8 cellular contexts compared by ENCODE assay signal in genomic region chr1:21703318-21703963, GRCh38. TPM values are rescaled to one million over a fixed set of nuclear protein-coding genes. Genes with fewer than 3 reads are reported as not detected.
DNase-seq lines count a peak whose midpoint lies in the region; ATAC-seq and TF ChIP-seq lines count a peak whose summit lies in the region.

No MANE protein-coding gene starts in this region.

- peak; percentile 78 for ATAC-seq in left lobe of liver
- no peak for ATAC-seq in HG03457 (IDR thresholded peaks at IDR 0.05; ENCODE audit: unreplicated experiment)

- H3K36me3 ChIP-seq in sigmoid colon: peaks cover 4 to 89% (median 36%) of the 10 kb centered on the region in 4 donors

- H3K4me1 ChIP-seq in sigmoid colon: no peaks in the 10 kb centered on the region

- intact Hi-C loops in sigmoid colon (cut with DNase I): no loop called here

- TF ChIP-seq EP300 in sigmoid colon (IDR thresholded peaks at IDR 0.05): no peak

- no peaks in the 10 kb centered on the region for H3K27me3 ChIP-seq in sigmoid colon

- H3K9me3 ChIP-seq in sigmoid colon: no peaks in the 10 kb centered on the region

- no peak overlapping the region for H3K4me3 ChIP-seq in sigmoid colon

- DNase-seq in NCI-H2196 (lab: John Stamatoyannopoulos, UW; ENCODE audit: unreplicated experiment): peak; percentile 30
- DNase-seq in NCI-H2196 treated with DMSO at 0.1 percent for 48 hours (lab: John Stamatoyannopoulos, UW; ENCODE audit: unreplicated experiment): no peak
- DNase-seq in amniotic epithelial cell (ENCODE audit: low read depth): peak; percentile 70
- no peak for DNase-seq in left lobe of liver (ENCODE audit: low spot score)
- no peak for DNase-seq in sigmoid colon
- DNase-seq in effector CD4-positive, alpha-beta T cell: no peak

- WGBS in sigmoid colon, 2 donors: 60 to 79% methylated on average over 3 of the region's 3 CpGs

- TF ChIP-seq CTCF in LNCAP (IDR thresholded peaks at IDR 0.05) (peak; percentile 20; the same call in 1 of the 2 replicates), sigmoid colon (IDR thresholded peaks at IDR 0.05) (no peak)

- H3K27ac ChIP-seq in sigmoid colon: no peak overlapping the region

- TF ChIP-seq POLR2A in sigmoid colon (IDR thresholded peaks at IDR 0.05): no peak

RNA-seq across cellular contexts. Expression of gene RAP1GAP, which starts 34.3 kb away (rescaled TPM):
- 10.8 TPM for total RNA-seq in left lobe of liver
- under 1 TPM in 3 of 4 donors, not detected in 1; 0.33 to 0.71 (median 0.54) TPM for total RNA-seq in sigmoid colon
- polyA plus RNA-seq in sigmoid colon: 10 to 100 TPM; 24.3 to 47.4 (median 43.9) TPM

Comparison
In these comparisons a context has a peak if more than half of its experiments do, and no peak if none do; other contexts are left out.
1. DNase-seq: peak in NCI-H2196 (single experiment) and amniotic epithelial cell (single experiment); none in NCI-H2196 treated with DMSO at 0.1 percent for 48 hours (single experiment), left lobe of liver (single experiment), sigmoid colon (single experiment) and effector CD4-positive, alpha-beta T cell (single experiment).